Comparison of ENCODE assay signal across 8 cellular contexts in genomic region chr1:198686069-198686728, GRCh38. TPM values are rescaled to one million over a fixed set of nuclear protein-coding genes. Genes with fewer than 3 reads are reported as not detected.
A peak's percentile ranks its signal among the peaks of the same experiment; 100 is the strongest.
DNase-seq lines count a peak whose midpoint lies in the region; ATAC-seq, FAIRE-seq and TF ChIP-seq lines count a peak whose summit lies in the region.

No MANE protein-coding gene starts in this region.

- H3K36me3 Mint-ChIP-seq in H9 (ENCODE audit: insufficient read depth in 1 of 3, low read depth in 3 of 3) = no peaks in the 10 kb centered on the region

- H3K27me3 Mint-ChIP-seq in H9 (ENCODE audit: low read depth) = no peaks in the 10 kb centered on the region

- H3K4me3 ChIP-seq in BE2C (ENCODE audit: low read depth, low read length) = peak overlapping the region; percentile 31
- H3K4me3 ChIP-seq in tibial nerve = no peak overlapping the region

- H4K5ac ChIP-seq in H9 (ENCODE audit: insufficient read length, low read depth, low read length) = no peak overlapping the region

- H3K23ac ChIP-seq in H9 (ENCODE audit: insufficient read length, low read depth, low read length) = no peak overlapping the region

- no peaks in the 10 kb centered on the region for H3K79me1 ChIP-seq in H9 (ENCODE audit: insufficient read depth, low read depth, low read length, poor library complexity, severe bottlenecking)

- H3K27me3 ChIP-seq in BE2C (no peaks in the 10 kb centered on the region), H9 (ENCODE audit: insufficient read depth, low read length) (no peaks in the 10 kb centered on the region), tibial nerve (no peaks in the 10 kb centered on the region)

- H3K27ac Mint-ChIP-seq in H9 = no peak overlapping the region

- H3K14ac ChIP-seq in H9 (ENCODE audit: insufficient read depth, low read length) = no peak overlapping the region

- H3K23me2 ChIP-seq in H9 (ENCODE audit: insufficient read length, low read depth, low read length, poor library complexity, severe bottlenecking) = no peaks in the 10 kb centered on the region

- H2AK5ac ChIP-seq in H9 (ENCODE audit: insufficient read length, low read length) = no peak overlapping the region

- no peaks in the 10 kb centered on the region for H3K79me2 ChIP-seq in H9 (ENCODE audit: insufficient read depth, low read length)

- H3K4me1 ChIP-seq in BE2C (peaks cover 33% of the 10 kb centered on the region), H9 (ENCODE audit: insufficient read depth, low read length) (no peaks in the 10 kb centered on the region; the same call in 1 of the 2 replicates), tibial nerve (peaks cover 0 to 13% (median 7%) of the 10 kb centered on the region in 4 donors)

- H4K8ac ChIP-seq in H9 (replicated peaks; ENCODE audit: insufficient read length, low read depth, low read length) = no peak overlapping the region

- no peak overlapping the region for H3T11ph ChIP-seq in H9 (ENCODE audit: low read length)

- no peak overlapping the region for H2BK20ac ChIP-seq in H9 (ENCODE audit: low read depth, low read length, poor library complexity, severe bottlenecking)

- no peaks in the 10 kb centered on the region for H3K9me3 Mint-ChIP-seq in H9

- no peak overlapping the region for H2BK15ac ChIP-seq in H9 (ENCODE audit: low read depth, low read length)

- H3K56ac ChIP-seq in H9 (ENCODE audit: insufficient read length, low read depth, low read length) = no peak overlapping the region

- H3K27ac ChIP-seq in H9 (ENCODE audit: insufficient read length, low read depth, low read length) = no peak overlapping the region
- no peak overlapping the region for H3K27ac ChIP-seq in tibial nerve

- no peak overlapping the region for H2BK5ac ChIP-seq in H9 (ENCODE audit: insufficient read length, low read length)

- H3K4me3 Mint-ChIP-seq in H9 = no peak overlapping the region

- ATAC-seq in GM18868 (IDR thresholded peaks at IDR 0.05; ENCODE audit: unreplicated experiment) (no peak), esophagus mucosa (no peak)

- no peak overlapping the region for H3K18ac ChIP-seq in H9 (ENCODE audit: insufficient read length, low read depth, low read length)

- H3K9me3 ChIP-seq in BE2C (no peaks in the 10 kb centered on the region), H9 (ENCODE audit: control insufficient read depth, low read depth, low read length) (no peaks in the 10 kb centered on the region), tibial nerve (no peaks in the 10 kb centered on the region)

- H3K36me3 ChIP-seq in BE2C (no peaks in the 10 kb centered on the region), tibial nerve (no peaks in the 10 kb centered on the region)

- H3K9ac ChIP-seq in H9 (ENCODE audit: extremely low read depth, insufficient read length, low read length) = no peak overlapping the region

- no peaks in the 10 kb centered on the region for H4K20me1 ChIP-seq in H9 (ENCODE audit: control insufficient read depth, insufficient read depth, insufficient read length)

- TF ChIP-seq CTCF in BE2C (IDR thresholded peaks at IDR 0.05; ENCODE audit: low read depth, low read length) = no peak; the same call in 1 of the 2 replicates
- peak; percentile 59; the same call in 2 of the 3 replicates for TF ChIP-seq CTCF in H9 (conservative IDR thresholded peaks at IDR 0.05)
- peak in 4 of 5 experiments; percentile 11 to 14 (median 14) for TF ChIP-seq CTCF in tibial nerve (IDR thresholded peaks at IDR 0.05)

- DNase-seq in BE2C = no peak
- no peak for DNase-seq in H9
- DNase-seq in RCC 7860 (ENCODE audit: low spot score) = peak; percentile 27
- DNase-seq in erythroblast (lab: John Stamatoyannopoulos, UW) = peak; percentile 20 to 35
- no peak for DNase-seq in tibial nerve (ENCODE audit: low spot score in 2 of 2)
- DNase-seq in NCI-H2196 treated with DMSO at 0.1 percent for 48 hours (lab: John Stamatoyannopoulos, UW; ENCODE audit: unreplicated experiment) = no peak

- no peak overlapping the region for H2AFZ ChIP-seq in H9 (ENCODE audit: low read length)

- no peak overlapping the region for H3K4me2 ChIP-seq in H9 (ENCODE audit: insufficient read depth, insufficient read length, low read length)

- no peak for TF ChIP-seq EP300 in tibial nerve (IDR thresholded peaks at IDR 0.05)

- TF ChIP-seq POLR2A in erythroblast (IDR thresholded peaks at IDR 0.05; ENCODE audit: low read length) (no peak), tibial nerve (IDR thresholded peaks at IDR 0.05) (no peak)

- H3K4ac ChIP-seq in H9 (ENCODE audit: low read depth, low read length) = no peak overlapping the region

- peaks cover 26% of the 10 kb centered on the region in 2 experiments for H3K4me1 Mint-ChIP-seq in H9

- H4K91ac ChIP-seq in H9 (ENCODE audit: insufficient read length, low read depth, low read length) = no peak overlapping the region

- H2BK12ac ChIP-seq in H9 (ENCODE audit: insufficient read length, low read depth, low read length) = no peak overlapping the region

- FAIRE-seq in RCC 7860 (lab: Jason Lieb, UNC) = peak; percentile 78

- no peak overlapping the region for H2BK120ac ChIP-seq in H9 (ENCODE audit: low read depth, low read length, poor library complexity, severe bottlenecking)

RNA-seq across cellular contexts. Expression of gene PTPRC, which starts 47.4 kb away (rescaled TPM):
- 0.60 TPM for polyA plus RNA-seq in BE2C (2012; ENCODE audit: insufficient read depth, insufficient read length, low read depth)
- total RNA-seq in H9 (2021) (not detected in 2 replicates), tibial nerve (10 to 100 TPM; 10.3 to 16.5 (median 13.6) TPM), esophagus mucosa (3.5 TPM)

Comparison
In these comparisons a context has a peak if more than half of its experiments do, and no peak if none do; other contexts are left out.
1. DNase-seq: peak in RCC 7860 (single experiment) and erythroblast (2 of 2); none in BE2C (single experiment), H9 (single experiment), tibial nerve (0 of 2) and NCI-H2196 treated with DMSO at 0.1 percent for 48 hours (single experiment).